Comparison of ENCODE assay signal across 17 cellular contexts in the genomic region with DNA sequence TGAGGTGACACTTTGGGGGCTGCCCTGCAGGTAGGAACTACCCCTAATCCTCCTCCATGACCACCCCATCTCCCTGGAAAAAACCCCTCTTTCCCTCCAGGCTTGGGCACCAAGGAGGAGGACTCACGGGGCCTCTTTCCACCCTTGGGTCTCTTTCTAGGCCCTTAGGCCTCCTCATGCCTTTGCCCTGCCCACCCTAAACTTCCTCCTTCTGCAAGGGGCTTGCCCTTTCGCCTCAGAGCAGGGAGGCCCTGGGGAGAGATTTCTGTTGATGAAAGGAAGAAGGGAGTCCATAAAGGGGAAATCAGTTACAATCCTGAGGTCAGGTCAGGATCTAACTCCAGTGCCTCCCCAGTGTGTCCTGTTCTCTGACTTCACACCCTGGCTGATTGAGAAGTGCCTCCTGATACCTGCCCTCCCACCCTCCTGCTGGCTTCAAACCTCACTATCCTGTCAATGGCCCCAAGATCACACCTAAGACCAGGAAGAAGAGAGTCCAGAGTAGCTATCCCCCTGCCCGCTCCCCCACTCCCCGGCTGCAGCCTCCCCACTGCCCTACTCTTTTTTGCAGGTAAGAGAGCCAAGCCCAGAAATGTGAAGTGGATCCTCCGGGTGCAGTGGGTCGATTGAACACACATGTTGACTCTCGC. TPM values are rescaled to one million over a fixed set of nuclear protein-coding genes. Genes with fewer than 3 reads are reported as not detected.
A peak's percentile ranks its signal among the peaks of the same experiment; 100 is the strongest.
DNase-seq lines count a peak whose midpoint lies in the region; TF ChIP-seq lines count a peak whose summit lies in the region.
"Had no signal": no experiment of that assay in that cellular context is flagged by ENCODE, and none has a peak within 500 bp of the region (broad histone marks: within the 10 kb centered on the region; RNA-seq: fewer than 3 reads in every experiment).

No MANE protein-coding gene starts in this region.

- no peaks in the 10 kb centered on the region for H3K9me3 ChIP-seq in skeletal muscle tissue (ENCODE audit: control insufficient read depth in 3 of 3, low read length in 3 of 3)
- H3K9me3 ChIP-seq: ovary had no signal

- peak overlapping the region; percentile 87 for H3K27ac ChIP-seq in skeletal muscle tissue (ENCODE audit: low read depth, low read length)
- H3K27ac ChIP-seq: dorsolateral prefrontal cortex, KMS-11, ovary had no signal

- H3K27me3 Mint-ChIP-seq in brain, result peaks cover 10% of the 10 kb centered on the region
- H3K27me3 Mint-ChIP-seq: activated naive CD8-positive, alpha-beta T cell treated with anti-CD3 and anti-CD28 coated beads for 36 hours had no signal

- H3K4me3 Mint-ChIP-seq in brain, result no peak overlapping the region
- H3K4me3 Mint-ChIP-seq: activated naive CD8-positive, alpha-beta T cell treated with anti-CD3 and anti-CD28 coated beads for 36 hours; activated T-helper 1 cell treated with anti-CD3 and anti-CD28 coated beads, Interleukin-12 subunit alpha, Interleukin-12 subunit beta, Interleukin-2, Interleukin-4 antibody, amounts not matched to agents 30 ng/mL and 10 ng/mL and 1 ng/mL, durations not matched to agents 14 hours and 24 hours and 36 hours had no signal

- no peaks in the 10 kb centered on the region for H3K27me3 ChIP-seq in skeletal muscle tissue (ENCODE audit: control insufficient read depth in 3 of 3, insufficient read depth in 3 of 3, low read length in 3 of 3)
- H3K27me3 ChIP-seq: ovary had no signal

- TF ChIP-seq CTCF in brain (conservative IDR thresholded peaks at IDR 0.05), result no peak

- H3K4me1 ChIP-seq in skeletal muscle tissue (ENCODE audit: control insufficient read depth in 3 of 3, insufficient read depth in 3 of 3, low read length in 3 of 3), result peaks cover 75 to 86% (median 83%) of the 10 kb centered on the region in 3 donors

- H3K9ac ChIP-seq in skeletal muscle tissue (ENCODE audit: low read depth in 1 of 3, low read length in 3 of 3), result peak overlapping the region; percentile 20 to 89 (median 46)
- H3K9ac ChIP-seq: KMS-11 had no signal

- H3K9me3 Mint-ChIP-seq in brain, result peaks cover 0 to 2% (median 0%) of the 10 kb centered on the region in 5 experiments
- H3K9me3 Mint-ChIP-seq: activated naive CD8-positive, alpha-beta T cell treated with anti-CD3 and anti-CD28 coated beads for 36 hours; activated T-helper 1 cell treated with anti-CD3 and anti-CD28 coated beads, Interleukin-12 subunit alpha, Interleukin-12 subunit beta, Interleukin-2, Interleukin-4 antibody, amounts not matched to agents 30 ng/mL and 10 ng/mL and 1 ng/mL, durations not matched to agents 14 hours and 24 hours and 36 hours had no signal

- H3K36me3 ChIP-seq in skeletal muscle tissue (ENCODE audit: control insufficient read depth in 3 of 3, insufficient read depth in 3 of 3, low read length in 3 of 3), result no peaks in the 10 kb centered on the region
- H3K36me3 ChIP-seq: ovary had no signal

- H3K4me3 ChIP-seq in skeletal muscle tissue (ENCODE audit: low read length in 3 of 3), result peak overlapping the region in 1 of 3 donors; percentile 54
- H3K4me3 ChIP-seq: dorsolateral prefrontal cortex, ovary had no signal

- peak overlapping the region in 3 of 5 experiments; percentile 42 to 56 (median 51) for H3K27ac Mint-ChIP-seq in brain
- H3K27ac Mint-ChIP-seq: activated naive CD8-positive, alpha-beta T cell treated with anti-CD3 and anti-CD28 coated beads for 36 hours; activated T-helper 1 cell treated with anti-CD3 and anti-CD28 coated beads, Interleukin-12 subunit alpha, Interleukin-12 subunit beta, Interleukin-2, Interleukin-4 antibody, amounts not matched to agents 30 ng/mL and 10 ng/mL and 1 ng/mL, durations not matched to agents 14 hours and 24 hours and 36 hours had no signal

- peak; percentile 77 for DNase-seq in GDM1 (lab: John Stamatoyannopoulos, UW)
- peak; percentile 74 to 87 for DNase-seq in NOMO-1 (lab: John Stamatoyannopoulos, UW; ENCODE audit: unreplicated experiment in 2 of 2)
- no peak for DNase-seq in activated CD4-positive, alpha-beta T cell treated with anti-CD3 and anti-CD28 coated beads, Interleukin-2, amount 50 U/mL, for 1 hour
- no peak for DNase-seq in SHP77 treated with DMSO at 0.1 percent for 48 hours (lab: John Stamatoyannopoulos, UW)
- DNase-seq in NCI-H187 treated with DMSO at 0.1 percent for 48 hours (lab: John Stamatoyannopoulos, UW), result no peak
- no peak for DNase-seq in retina
- DNase-seq: activated naive CD8-positive, alpha-beta T cell treated with anti-CD3 and anti-CD28 coated beads for 36 hours; Calu3; left ventricle myocardium superior; NCI-H1436 had no signal

- H3K4me1 Mint-ChIP-seq in brain, result peaks cover 91% of the 10 kb centered on the region
- H3K4me1 Mint-ChIP-seq: activated naive CD8-positive, alpha-beta T cell treated with anti-CD3 and anti-CD28 coated beads for 36 hours had no signal

- H3K36me3 Mint-ChIP-seq in brain, result no peaks in the 10 kb centered on the region
- H3K36me3 Mint-ChIP-seq: activated naive CD8-positive, alpha-beta T cell treated with anti-CD3 and anti-CD28 coated beads for 36 hours had no signal

RNA-seq across cellular contexts. Expression of gene TNS1, which starts 16.7 kb away (rescaled TPM):
- 23.1 TPM for polyA plus RNA-seq in brain (ENCODE audit: insufficient read depth, low read depth, low replicate concordance)
- 73.1 TPM for total RNA-seq in skeletal muscle tissue

RNA-seq across cellular contexts. Expression of gene RUFY4, which starts 49.5 kb away (rescaled TPM):
- polyA plus RNA-seq in brain (ENCODE audit: insufficient read depth, low read depth, low replicate concordance), result not detected
- total RNA-seq in skeletal muscle tissue, result not detected
- total RNA-seq: left ventricle myocardium superior, RPMI7951 had no signal

Comparison
In these comparisons a context has a peak if more than half of its experiments do, and no peak if none do; other contexts are left out.
1. DNase-seq: peak in GDM1 (single experiment) and NOMO-1 (2 of 2); none in activated CD4-positive, alpha-beta T cell treated with anti-CD3 and anti-CD28 coated beads, Interleukin-2, amount 50 U/mL, for 1 hour (single experiment), SHP77 treated with DMSO at 0.1 percent for 48 hours (single experiment), NCI-H187 treated with DMSO at 0.1 percent for 48 hours (single experiment) and retina (single experiment).